ENCODE assay signal across 29 cellular contexts in genomic region chr18:22634464-22634863, GRCh38.
"Had no signal": no experiment of that assay in that cellular context is flagged by ENCODE, and none has a peak within 500 bp of the region (broad histone marks: within the 10 kb centered on the region; RNA-seq: fewer than 3 reads in every experiment).

No MANE protein-coding gene starts in this region.

- H3K27me3 ChIP-seq: colonic mucosa, gastrocnemius medialis, neutrophil, stomach, thyroid gland had no signal

- H3K79me2 ChIP-seq: parathyroid adenoma had no signal

- H3K9me3 ChIP-seq: colonic mucosa, gastrocnemius medialis, lower lobe of right lung, neutrophil, stomach, thyroid gland had no signal

- H3K27me3 Mint-ChIP-seq: dendritic cell treated with granulocyte-macrophage colony-stimulating factor and Interleukin-4, amounts not matched to agents 40 ng/mL and 50 ng/mL, for 4 days had no signal

- H3K4me2 ChIP-seq: smooth muscle cell had no signal

- H3K4me3 ChIP-seq: colonic mucosa, gastrocnemius medialis, left ventricle myocardium inferior, lower lobe of right lung, smooth muscle cell, stomach, thyroid gland had no signal

- H2AFZ ChIP-seq: parathyroid adenoma had no signal

- H3K36me3 ChIP-seq: colonic mucosa, gastrocnemius medialis, left ventricle myocardium inferior, lower lobe of right lung, neutrophil, stomach, thyroid gland had no signal

- H3K27ac ChIP-seq: colonic mucosa, epithelial cell of prostate, gastrocnemius medialis, left ventricle myocardium inferior, lower lobe of right lung, neutrophil, parathyroid adenoma, stomach, thyroid gland had no signal

- DNase-seq: colonic mucosa; effector CD8-positive, alpha-beta T cell; endodermal cell; foreskin fibroblast; gastrocnemius medialis; head of caudate nucleus; immature natural killer cell; islet precursor cell; kidney glomerular epithelial cell; left colon; left ventricle myocardium inferior; lower lobe of right lung; natural killer cell; stimulated activated CD4-positive, alpha-beta T cell treated with anti-CD3 and anti-CD28 coated beads, Interleukin-12 subunit alpha, Interleukin-12 subunit beta, amount 100 ng/mL, for 4 hours; stimulated activated CD4-positive, alpha-beta T cell treated with anti-CD3 and anti-CD28 coated beads, Interleukin-1b, Interleukin-23, amount 100 ng/mL, for 48 hours; stimulated activated CD4-positive, alpha-beta T cell treated with anti-CD3 and anti-CD28 coated beads, Interleukin-4, amount 100 ng/mL, for 1 hour; stimulated activated CD8-positive, alpha-beta memory T cell treated with anti-CD3 and anti-CD28 coated beads, Interleukin-4, amount 100 ng/mL, for 48 hours; stimulated activated naive CD4-positive, alpha-beta T cell; stomach; thyroid gland; trophoblast cell had no signal

- H3K27ac Mint-ChIP-seq: dendritic cell treated with granulocyte-macrophage colony-stimulating factor and Interleukin-4, amounts not matched to agents 40 ng/mL and 50 ng/mL, for 4 days; endodermal cell; immature natural killer cell; natural killer cell; progenitor cell of endocrine pancreas had no signal

- ATAC-seq: esophagus mucosa, gastrocnemius medialis, left colon, lower lobe of right lung, natural killer cell, sciatic nerve had no signal

- H3K4me1 ChIP-seq: colonic mucosa, gastrocnemius medialis, left ventricle myocardium inferior, lower lobe of right lung, parathyroid adenoma, stomach, thyroid gland had no signal

- H3K4me3 Mint-ChIP-seq: dendritic cell treated with granulocyte-macrophage colony-stimulating factor and Interleukin-4, amounts not matched to agents 40 ng/mL and 50 ng/mL, for 4 days; endodermal cell; immature natural killer cell; natural killer cell had no signal

- H3K9me3 Mint-ChIP-seq: natural killer cell had no signal

- H3K4me1 Mint-ChIP-seq: endodermal cell, immature natural killer cell, natural killer cell had no signal

- H3K9ac ChIP-seq: parathyroid adenoma had no signal

- H3K36me3 Mint-ChIP-seq: immature natural killer cell, natural killer cell had no signal
